30 cellular contexts compared by ENCODE assay signal in genomic region chr1:194133152-194133551, GRCh38.
"Had no signal": no experiment of that assay in that cellular context is flagged by ENCODE, and none has a peak within 500 bp of the region (broad histone marks: within the 10 kb centered on the region; RNA-seq: fewer than 3 reads in every experiment).

No MANE protein-coding gene starts in this region.

- H3K27ac Mint-ChIP-seq: activated CD4-positive, alpha-beta memory T cell treated with anti-CD3 and anti-CD28 coated beads for 36 hours; activated CD4-positive, alpha-beta T cell treated with anti-CD3 and anti-CD28 coated beads for 36 hours; activated CD4-positive, alpha-beta T cell treated with anti-CD3 and anti-CD28 coated beads, Interleukin-2, amount 10 ng/mL, durations not matched to agents 24 days and 14 days; activated CD8-positive, alpha-beta memory T cell treated with anti-CD3 and anti-CD28 coated beads, Interleukin-2, amount 10 ng/mL, durations not matched to agents 7 days and 5 days; activated CD8-positive, alpha-beta T cell treated with anti-CD3 and anti-CD28 coated beads, Interleukin-2, amount 10 ng/mL, durations not matched to agents 7 days and 5 days; activated naive CD4-positive, alpha-beta T cell treated with anti-CD3 and anti-CD28 coated beads for 36 hours; activated naive CD4-positive, alpha-beta T cell treated with anti-CD3 and anti-CD28 coated beads, Interleukin-2, amount 50 U/mL, for 24 hours; activated naive CD8-positive, alpha-beta T cell treated with anti-CD3 and anti-CD28 coated beads for 36 hours; activated naive CD8-positive, alpha-beta T cell treated with anti-CD3 and anti-CD28 coated beads, Interleukin-2, amount 50 U/mL, for 24 hours; activated T-helper 1 cell treated with anti-CD3 and anti-CD28 coated beads, Interleukin-12 subunit alpha, Interleukin-12 subunit beta, Interleukin-2, Interleukin-4 antibody, amounts not matched to agents 30 ng/mL and 10 ng/mL and 1 ng/mL, durations not matched to agents 14 hours and 24 hours and 36 hours; activated T-helper 2 cell treated with anti-CD3 and anti-CD28 coated beads, Interferon-gamma antibody, Interleukin-2, Interleukin-4, amounts not matched to agents 10 μg/mL and 5 μg/mL and 100 μg/mL, durations not matched to agents 14 hours and 24 hours and 36 hours had no signal

- ATAC-seq: activated CD4-positive, alpha-beta T cell treated with anti-CD3 and anti-CD28 coated beads for 36 hours; activated CD8-positive, alpha-beta memory T cell treated with anti-CD3 and anti-CD28 coated beads, Interleukin-2, amount 10 ng/mL, durations not matched to agents 7 days and 5 days; activated CD8-positive, alpha-beta T cell treated with anti-CD3 and anti-CD28 coated beads, Interleukin-2, amount 10 ng/mL, durations not matched to agents 7 days and 5 days; activated naive CD8-positive, alpha-beta T cell treated with anti-CD3 and anti-CD28 coated beads, Interleukin-2, amount 50 U/mL, for 24 hours; body of pancreas; gastroesophageal sphincter had no signal

- H3K9me3 Mint-ChIP-seq: activated CD4-positive, alpha-beta memory T cell treated with anti-CD3 and anti-CD28 coated beads for 36 hours; activated CD4-positive, alpha-beta T cell treated with anti-CD3 and anti-CD28 coated beads, Interleukin-2, amount 10 ng/mL, durations not matched to agents 24 days and 14 days; activated naive CD4-positive, alpha-beta T cell treated with anti-CD3 and anti-CD28 coated beads for 36 hours; activated naive CD4-positive, alpha-beta T cell treated with anti-CD3 and anti-CD28 coated beads, Interleukin-2, amount 50 U/mL, for 24 hours; activated naive CD8-positive, alpha-beta T cell treated with anti-CD3 and anti-CD28 coated beads for 36 hours; activated T-helper 1 cell treated with anti-CD3 and anti-CD28 coated beads, Interleukin-12 subunit alpha, Interleukin-12 subunit beta, Interleukin-2, Interleukin-4 antibody, amounts not matched to agents 30 ng/mL and 10 ng/mL and 1 ng/mL, durations not matched to agents 14 hours and 24 hours and 36 hours; activated T-helper 2 cell treated with anti-CD3 and anti-CD28 coated beads, Interferon-gamma antibody, Interleukin-2, Interleukin-4, amounts not matched to agents 10 μg/mL and 5 μg/mL and 100 μg/mL, durations not matched to agents 14 hours and 24 hours and 36 hours had no signal

- H3K27me3 Mint-ChIP-seq: activated CD4-positive, alpha-beta memory T cell treated with anti-CD3 and anti-CD28 coated beads for 36 hours; activated CD4-positive, alpha-beta T cell treated with anti-CD3 and anti-CD28 coated beads for 36 hours; activated CD4-positive, alpha-beta T cell treated with anti-CD3 and anti-CD28 coated beads, Interleukin-2, amount 10 ng/mL, durations not matched to agents 24 days and 14 days; activated CD8-positive, alpha-beta memory T cell treated with anti-CD3 and anti-CD28 coated beads, Interleukin-2, amount 10 ng/mL, durations not matched to agents 7 days and 5 days; activated naive CD4-positive, alpha-beta T cell treated with anti-CD3 and anti-CD28 coated beads, Interleukin-2, amount 50 U/mL, for 24 hours; activated naive CD8-positive, alpha-beta T cell treated with anti-CD3 and anti-CD28 coated beads for 36 hours; activated naive CD8-positive, alpha-beta T cell treated with anti-CD3 and anti-CD28 coated beads, Interleukin-2, amount 50 U/mL, for 24 hours had no signal

- DNase-seq: activated CD4-positive, alpha-beta memory T cell treated with anti-CD3 and anti-CD28 coated beads for 36 hours; activated CD4-positive, alpha-beta T cell treated with anti-CD3 and anti-CD28 coated beads for 36 hours; activated CD4-positive, alpha-beta T cell treated with anti-CD3 and anti-CD28 coated beads, Interleukin-2, amount 10 ng/mL, durations not matched to agents 24 days and 14 days; activated CD4-positive, CD25-positive, alpha-beta regulatory T cell; activated CD4-positive, CD25-positive, alpha-beta regulatory T cell treated with anti-CD3 and anti-CD28 coated beads, Interleukin-2, amount 50 U/mL, for 72 hours; activated CD8-positive, alpha-beta memory T cell treated with anti-CD3 and anti-CD28 coated beads, Interleukin-2, amount 10 ng/mL, durations not matched to agents 7 days and 5 days; activated CD8-positive, alpha-beta memory T cell treated with anti-CD3 and anti-CD28 coated beads, Interleukin-2, amount 50 U/mL, for 4 hours; activated CD8-positive, alpha-beta T cell treated with anti-CD3 and anti-CD28 coated beads, Interleukin-2, amount 10 ng/mL, durations not matched to agents 7 days and 5 days; activated effector memory CD4-positive, alpha-beta T cell treated with anti-CD3 and anti-CD28 coated beads, Interleukin-2, amount 50 U/mL, for 16 hours; activated naive CD4-positive, alpha-beta T cell treated with anti-CD3 and anti-CD28 coated beads for 36 hours; activated naive CD8-positive, alpha-beta T cell treated with anti-CD3 and anti-CD28 coated beads for 36 hours; activated naive CD8-positive, alpha-beta T cell treated with anti-CD3 and anti-CD28 coated beads, Interleukin-2, amount 50 U/mL, for 24 hours; activated T-cell treated with anti-CD3 and anti-CD28 coated beads, Interleukin-2, amount 50 U/mL, for 1 hour; activated T-cell treated with anti-CD3 and anti-CD28 coated beads, Interleukin-2, amount 50 U/mL, for 48 hours; adrenal gland; amygdala; aorta; body of pancreas; central memory CD4-positive, alpha-beta T cell; cerebellar nuclear complex; colonic mucosa; effector CD8-positive, alpha-beta T cell; esophagus squamous epithelium; foreskin melanocyte; head of caudate nucleus; hippocampal formation had no signal

- H3K4me3 Mint-ChIP-seq: activated CD4-positive, alpha-beta memory T cell treated with anti-CD3 and anti-CD28 coated beads for 36 hours; activated CD4-positive, alpha-beta T cell treated with anti-CD3 and anti-CD28 coated beads for 36 hours; activated CD4-positive, alpha-beta T cell treated with anti-CD3 and anti-CD28 coated beads, Interleukin-2, amount 10 ng/mL, durations not matched to agents 24 days and 14 days; activated CD8-positive, alpha-beta memory T cell treated with anti-CD3 and anti-CD28 coated beads, Interleukin-2, amount 10 ng/mL, durations not matched to agents 7 days and 5 days; activated CD8-positive, alpha-beta T cell treated with anti-CD3 and anti-CD28 coated beads, Interleukin-2, amount 10 ng/mL, durations not matched to agents 7 days and 5 days; activated naive CD4-positive, alpha-beta T cell treated with anti-CD3 and anti-CD28 coated beads for 36 hours; activated naive CD4-positive, alpha-beta T cell treated with anti-CD3 and anti-CD28 coated beads, Interleukin-2, amount 50 U/mL, for 24 hours; activated naive CD8-positive, alpha-beta T cell treated with anti-CD3 and anti-CD28 coated beads for 36 hours; activated naive CD8-positive, alpha-beta T cell treated with anti-CD3 and anti-CD28 coated beads, Interleukin-2, amount 50 U/mL, for 24 hours; activated T-helper 1 cell treated with anti-CD3 and anti-CD28 coated beads, Interleukin-12 subunit alpha, Interleukin-12 subunit beta, Interleukin-2, Interleukin-4 antibody, amounts not matched to agents 30 ng/mL and 10 ng/mL and 1 ng/mL, durations not matched to agents 14 hours and 24 hours and 36 hours had no signal
